Comparison of ENCODE assay signal across 8 cellular contexts in the genomic region with DNA sequence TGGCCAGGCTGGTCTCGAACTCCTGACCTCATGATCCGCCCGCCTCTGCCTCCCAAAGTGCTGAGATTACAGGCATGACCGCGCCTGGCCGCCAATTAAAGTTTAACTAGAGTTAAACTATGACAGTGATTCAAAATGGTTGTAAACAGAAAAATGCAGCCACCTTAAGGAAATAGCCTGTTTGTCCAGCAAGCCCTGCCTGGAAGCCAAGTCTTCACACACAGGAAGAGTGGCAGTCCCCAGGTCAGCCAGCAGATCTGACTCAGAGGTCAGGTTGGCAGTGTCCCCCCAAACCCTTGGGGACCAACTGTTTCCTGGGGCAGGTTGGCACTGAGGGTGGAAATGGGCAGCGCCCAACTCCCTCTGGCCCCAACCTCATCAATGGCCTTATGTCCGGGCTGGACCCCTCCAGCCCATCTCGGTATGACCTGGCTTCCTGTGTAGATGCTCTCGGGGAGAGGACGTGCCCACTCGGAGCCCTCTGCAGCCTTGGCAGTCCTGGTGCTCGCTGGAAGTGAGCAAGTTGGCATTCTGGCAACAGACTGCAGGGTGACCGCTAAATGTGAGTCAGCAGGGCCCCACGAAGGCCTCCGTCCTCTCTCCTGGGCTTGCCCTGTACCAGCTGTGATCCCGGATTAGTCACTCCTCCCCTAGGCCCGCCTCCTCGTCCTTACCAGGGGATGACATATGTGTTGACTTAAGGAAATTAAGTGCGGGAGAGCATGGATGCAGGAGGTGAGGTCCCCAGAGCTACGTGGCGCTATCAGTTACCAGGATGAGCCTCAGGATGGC. TPM values are rescaled to one million over a fixed set of nuclear protein-coding genes. Genes with fewer than 3 reads are reported as not detected.
DNase-seq lines count a peak whose midpoint lies in the region; ATAC-seq and TF ChIP-seq lines count a peak whose summit lies in the region.

No MANE protein-coding gene starts in this region.

- no peaks in the 10 kb centered on the region for H3K79me2 ChIP-seq in OCI-LY7 (ENCODE audit: insufficient read depth, low read depth, low read length)

- peak overlapping the region; percentile 84 to 95 (median 89) for H3K4me3 Mint-ChIP-seq in CD8-positive, alpha-beta memory T cell
- peak overlapping the region; percentile 85 for H3K4me3 Mint-ChIP-seq in activated T-cell treated with anti-CD3 and anti-CD28 coated beads, Interleukin-2, amount 50 U/mL, for 4 hours
- H3K4me3 Mint-ChIP-seq in stimulated activated naive CD8-positive, alpha-beta T cell treated with anti-CD3 and anti-CD28 coated beads, Interleukin-15, Interleukin-2, amounts not matched to agents 100 ng/mL and 50 ng/mL, for 24 hours: peak overlapping the region; percentile 82

- H3K27me3 Mint-ChIP-seq in CD8-positive, alpha-beta memory T cell: peaks cover 0 to 2% of the 10 kb centered on the region in 2 donors
- no peaks in the 10 kb centered on the region for H3K27me3 Mint-ChIP-seq in activated T-cell treated with anti-CD3 and anti-CD28 coated beads, Interleukin-2, amount 50 U/mL, for 4 hours (ENCODE audit: low read depth)
- no peaks in the 10 kb centered on the region for H3K27me3 Mint-ChIP-seq in stimulated activated naive CD8-positive, alpha-beta T cell treated with anti-CD3 and anti-CD28 coated beads, Interleukin-15, Interleukin-2, amounts not matched to agents 100 ng/mL and 50 ng/mL, for 24 hours

- peak overlapping the region; percentile 77 for H3K4me3 ChIP-seq in CD8-positive, alpha-beta memory T cell (ENCODE audit: low read length)
- peak overlapping the region; percentile 57 for H3K4me3 ChIP-seq in OCI-LY7 (ENCODE audit: low read depth, low read length, poor library complexity, severe bottlenecking)
- peak overlapping the region; percentile 43 to 89 (median 65) for H3K4me3 ChIP-seq in esophagus squamous epithelium
- H3K4me3 ChIP-seq in mucosa of stomach (ENCODE audit: low read length): peak overlapping the region; percentile 78

- BruUV-seq in OCI-LY7 (replicated peaks; lab: Mats Ljungman, UMichigan): no TSS peak

- H3K36me3 Mint-ChIP-seq in CD8-positive, alpha-beta memory T cell: peaks cover 0 to 3% (median 0%) of the 10 kb centered on the region in 3 donors
- H3K36me3 Mint-ChIP-seq in activated T-cell treated with anti-CD3 and anti-CD28 coated beads, Interleukin-2, amount 50 U/mL, for 4 hours (ENCODE audit: insufficient read depth): peaks cover 11% of the 10 kb centered on the region
- H3K36me3 Mint-ChIP-seq in stimulated activated naive CD8-positive, alpha-beta T cell treated with anti-CD3 and anti-CD28 coated beads, Interleukin-15, Interleukin-2, amounts not matched to agents 100 ng/mL and 50 ng/mL, for 24 hours (ENCODE audit: low read depth): peaks cover 21% of the 10 kb centered on the region

- intact Hi-C loops in OCI-LY7 (cut with micrococcal nuclease; ENCODE audit: unreplicated experiment): loop anchor here (1.0 kb wide), 1 partner anchor 14 kb away; a partner anchor contains a TSS
- intact Hi-C loops in esophagus squamous epithelium (cut with DNase I): loop anchor here (5.0 kb wide), 1 partner anchor 65 kb away; no protein-coding TSS in a partner anchor

- peak in 1 of 4 donors; percentile 38 for TF ChIP-seq POLR2A in esophagus squamous epithelium (IDR thresholded peaks at IDR 0.05)

- H3K9me2 ChIP-seq in OCI-LY7 (ENCODE audit: insufficient read depth, low read length): no peaks in the 10 kb centered on the region

- H3K27ac ChIP-seq in CD8-positive, alpha-beta memory T cell (ENCODE audit: low read depth, low read length): peak overlapping the region; percentile 87
- H3K27ac ChIP-seq in OCI-LY7 (ENCODE audit: low read depth, low read length, poor library complexity, severe bottlenecking) (no peak overlapping the region), esophagus squamous epithelium (peak overlapping the region; percentile 87 to 99 (median 96))

- CTCF ChIA-PET in CD8-positive, alpha-beta memory T cell (lab: Charles Lee): interaction anchor here (0.9 to 6.3 kb wide), 17 partner anchors 10 to 141 kb away, joined by 3 to 69 read pairs (median 5); a partner anchor contains a TSS
- CTCF ChIA-PET in OCI-LY7 (lab: Charles Lee; ENCODE audit: unreplicated experiment): interaction anchor here (1.6 kb wide), 1 partner anchor 13 kb away, joined by 7 read pairs; no protein-coding TSS in a partner anchor

- peak overlapping the region; percentile 63 to 98 (median 96) for H3K27ac Mint-ChIP-seq in CD8-positive, alpha-beta memory T cell
- peak overlapping the region; percentile 72 for H3K27ac Mint-ChIP-seq in stimulated activated naive CD8-positive, alpha-beta T cell treated with anti-CD3 and anti-CD28 coated beads, Interleukin-15, Interleukin-2, amounts not matched to agents 100 ng/mL and 50 ng/mL, for 24 hours

- no peaks in the 10 kb centered on the region for H3K9me3 ChIP-seq in CD8-positive, alpha-beta memory T cell (ENCODE audit: low read length)
- H3K9me3 ChIP-seq in OCI-LY7 (ENCODE audit: low read length) (no peaks in the 10 kb centered on the region), esophagus squamous epithelium (no peaks in the 10 kb centered on the region), mucosa of stomach (ENCODE audit: control insufficient read depth, low read length) (no peaks in the 10 kb centered on the region)

- H2AFZ ChIP-seq in OCI-LY7 (ENCODE audit: low read length): peak overlapping the region; percentile 72

- peak; percentile 83 for ATAC-seq in GM21447 (IDR thresholded peaks at IDR 0.05; ENCODE audit: unreplicated experiment)
- peak; percentile 66 to 76 for ATAC-seq in activated T-cell treated with anti-CD3 and anti-CD28 coated beads, Interleukin-2, amount 50 U/mL, for 4 hours

- POLR2A ChIA-PET in CD8-positive, alpha-beta memory T cell (lab: Charles Lee): interaction anchor here (0.6 to 2.1 kb wide), 5 partner anchors 10 to 1183 kb away, joined by 3 to 18 read pairs (median 3); a partner anchor contains a TSS
- POLR2A ChIA-PET in OCI-LY7 (lab: Charles Lee): interaction anchor here (0.6 kb wide), 1 partner anchor 19 kb away, joined by 4 read pairs; no protein-coding TSS in a partner anchor

- no peaks in the 10 kb centered on the region for H3K9me3 Mint-ChIP-seq in CD8-positive, alpha-beta memory T cell
- H3K9me3 Mint-ChIP-seq in activated T-cell treated with anti-CD3 and anti-CD28 coated beads, Interleukin-2, amount 50 U/mL, for 4 hours: no peaks in the 10 kb centered on the region
- no peaks in the 10 kb centered on the region for H3K9me3 Mint-ChIP-seq in stimulated activated naive CD8-positive, alpha-beta T cell treated with anti-CD3 and anti-CD28 coated beads, Interleukin-15, Interleukin-2, amounts not matched to agents 100 ng/mL and 50 ng/mL, for 24 hours

- H3K4me2 ChIP-seq in OCI-LY7 (ENCODE audit: low read length): peak overlapping the region; percentile 84

- H3K4me1 Mint-ChIP-seq in CD8-positive, alpha-beta memory T cell: peaks cover 10 to 15% (median 10%) of the 10 kb centered on the region in 3 donors
- peaks cover 21% of the 10 kb centered on the region for H3K4me1 Mint-ChIP-seq in activated T-cell treated with anti-CD3 and anti-CD28 coated beads, Interleukin-2, amount 50 U/mL, for 4 hours (ENCODE audit: low read depth)
- H3K4me1 Mint-ChIP-seq in stimulated activated naive CD8-positive, alpha-beta T cell treated with anti-CD3 and anti-CD28 coated beads, Interleukin-15, Interleukin-2, amounts not matched to agents 100 ng/mL and 50 ng/mL, for 24 hours (ENCODE audit: low read depth): peaks cover 32% of the 10 kb centered on the region

- DNase-seq in CD8-positive, alpha-beta memory T cell: peak in 3 of 5 donors; percentile 61 to 81 (median 71)
- DNase-seq in HuH-7.5 (ENCODE audit: low spot score) (peak; percentile 85), OCI-LY7 (ENCODE audit: low spot score) (peak; percentile 33), esophagus squamous epithelium (lab: John Stamatoyannopoulos, UW) (no peak)
- peak; percentile 62 for DNase-seq in activated T-cell treated with anti-CD3 and anti-CD28 coated beads, Interleukin-2, amount 50 U/mL, for 4 hours

- H3K4me1 ChIP-seq in CD8-positive, alpha-beta memory T cell (ENCODE audit: insufficient read depth, low read length): peaks cover 12% of the 10 kb centered on the region
- peaks cover 24% of the 10 kb centered on the region for H3K4me1 ChIP-seq in OCI-LY7 (ENCODE audit: insufficient read depth, low read length, poor library complexity, severe bottlenecking)
- peaks cover 6 to 56% (median 42%) of the 10 kb centered on the region in 3 donors for H3K4me1 ChIP-seq in esophagus squamous epithelium
- H3K4me1 ChIP-seq in mucosa of stomach (ENCODE audit: control insufficient read depth, insufficient read depth, low read length): peaks cover 24% of the 10 kb centered on the region

- TF ChIP-seq CTCF in OCI-LY7 (conservative IDR thresholded peaks at IDR 0.05; ENCODE audit: low read length) (no peak), esophagus squamous epithelium (IDR thresholded peaks at IDR 0.05) (no peak)

- 40 to 90% methylated on average over 1 to 6 of the region's 22 CpGs for WGBS in esophagus squamous epithelium, 2 donors

- no peaks in the 10 kb centered on the region for H4K20me1 ChIP-seq in OCI-LY7 (ENCODE audit: insufficient read depth, low read length)

- H3K27me3 ChIP-seq in CD8-positive, alpha-beta memory T cell (ENCODE audit: insufficient read depth, low read length, poor library complexity, severe bottlenecking): no peaks in the 10 kb centered on the region
- H3K27me3 ChIP-seq in esophagus squamous epithelium (no peaks in the 10 kb centered on the region), mucosa of stomach (ENCODE audit: control insufficient read depth, insufficient read depth, low read length) (no peaks in the 10 kb centered on the region)

- H3K9ac ChIP-seq in mucosa of stomach (ENCODE audit: low read length): peak overlapping the region; percentile 92

- H3K36me3 ChIP-seq in CD8-positive, alpha-beta memory T cell (ENCODE audit: insufficient read depth, low read length): no peaks in the 10 kb centered on the region
- peaks cover 39% of the 10 kb centered on the region; the same call in 1 of the 2 replicates for H3K36me3 ChIP-seq in OCI-LY7 (ENCODE audit: insufficient read depth, low read length)
- H3K36me3 ChIP-seq in esophagus squamous epithelium: peaks cover 0 to 15% (median 0%) of the 10 kb centered on the region in 3 donors
- no peaks in the 10 kb centered on the region for H3K36me3 ChIP-seq in mucosa of stomach (ENCODE audit: control insufficient read depth, insufficient read depth, low read length)

RNA-seq across cellular contexts. Expression of a gene that starts 9.7 kb away (rescaled TPM):
- total RNA-seq in CD8-positive, alpha-beta memory T cell: 1,000 to 10,000 TPM; 2,387 to 2,400 TPM
- polyA plus RNA-seq in CD8-positive, alpha-beta memory T cell: 460 TPM
- 911 and 1,004 TPM in 2 replicates for total RNA-seq in OCI-LY7 (2014; rRNA removed; shearing (Covaris generic))
- 1,055 and 1,282 TPM in 2 replicates for total RNA-seq in OCI-LY7 (2022)
- total RNA-seq in activated T-cell treated with anti-CD3 and anti-CD28 coated beads, Interleukin-2, amount 50 U/mL, for 4 hours: 1,000 to 10,000 TPM; 3,050 to 3,190 (median 3,088) TPM
- total RNA-seq in esophagus squamous epithelium: 100 to 1,000 TPM; 433 to 696 (median 601) TPM

RNA-seq across cellular contexts. Expression of a gene that starts 13.8 kb away (rescaled TPM):
- total RNA-seq in CD8-positive, alpha-beta memory T cell: 100 to 1,000 TPM; 116 TPM
- 3.6 TPM for polyA plus RNA-seq in CD8-positive, alpha-beta memory T cell
- 51.5 and 52.6 TPM in 2 replicates for total RNA-seq in OCI-LY7 (2014; rRNA removed; shearing (Covaris generic))
- total RNA-seq in OCI-LY7 (2022): 54.1 and 64.6 TPM in 2 replicates
- 100 to 1,000 TPM; 165 to 199 (median 181) TPM for total RNA-seq in activated T-cell treated with anti-CD3 and anti-CD28 coated beads, Interleukin-2, amount 50 U/mL, for 4 hours
- 10 to 100 TPM; 12.7 to 24.8 (median 22.3) TPM for total RNA-seq in esophagus squamous epithelium

RNA-seq across cellular contexts. Expression of a gene that starts 20.1 kb away (rescaled TPM):
- total RNA-seq in CD8-positive, alpha-beta memory T cell: 10 to 100 TPM; 34.8 to 35.7 TPM
- 49.0 TPM for polyA plus RNA-seq in CD8-positive, alpha-beta memory T cell
- 10.1 and 13.9 TPM in 2 replicates for total RNA-seq in OCI-LY7 (2014; rRNA removed; shearing (Covaris generic))
- 15.3 and 16.5 TPM in 2 replicates for total RNA-seq in OCI-LY7 (2022)
- total RNA-seq in activated T-cell treated with anti-CD3 and anti-CD28 coated beads, Interleukin-2, amount 50 U/mL, for 4 hours: 10 to 100 TPM; 35.0 to 42.5 (median 40.8) TPM
- 10 to 100 TPM in 3 of 4 donors, 1 to 10 TPM in 1; 9.7 to 34.4 (median 21.2) TPM for total RNA-seq in esophagus squamous epithelium

RNA-seq across cellular contexts. Expression of a gene that starts 20.5 kb away (rescaled TPM):
- total RNA-seq in CD8-positive, alpha-beta memory T cell: not detected
- not detected for polyA plus RNA-seq in CD8-positive, alpha-beta memory T cell
- total RNA-seq in OCI-LY7 (2014; rRNA removed; shearing (Covaris generic)): not detected in 2 replicates
- total RNA-seq in OCI-LY7 (2022) (not detected in 2 replicates), esophagus squamous epithelium (not detected)
- total RNA-seq in activated T-cell treated with anti-CD3 and anti-CD28 coated beads, Interleukin-2, amount 50 U/mL, for 4 hours: not detected

RNA-seq across cellular contexts. Expression of a gene that starts 28.1 kb away (rescaled TPM):
- total RNA-seq in CD8-positive, alpha-beta memory T cell: 10 to 100 TPM; 33.1 to 34.3 TPM
- polyA plus RNA-seq in CD8-positive, alpha-beta memory T cell: 5.3 TPM
- 27.5 and 43.1 TPM in 2 replicates for total RNA-seq in OCI-LY7 (2014; rRNA removed; shearing (Covaris generic))
- 22.4 and 24.8 TPM in 2 replicates for total RNA-seq in OCI-LY7 (2022)
- 10 to 100 TPM; 30.0 to 36.4 (median 33.1) TPM for total RNA-seq in activated T-cell treated with anti-CD3 and anti-CD28 coated beads, Interleukin-2, amount 50 U/mL, for 4 hours
- total RNA-seq in esophagus squamous epithelium: 10 to 100 TPM in 3 of 4 donors, 1 to 10 TPM in 1; 8.6 to 11.2 (median 10.2) TPM
